Comparison of ENCODE assay signal across 8 cellular contexts in genomic region chrX:39772057-39772832, GRCh38.
A peak's percentile ranks its signal among the peaks of the same experiment; 100 is the strongest.
DNase-seq lines count a peak whose midpoint lies in the region; TF ChIP-seq lines count a peak whose summit lies in the region.

No MANE protein-coding gene starts in this region.

- no peak for TF ChIP-seq CTCF in GM10266 (IDR thresholded peaks at IDR 0.05; ENCODE audit: control insufficient read depth, insufficient read depth, low read depth, missing control alignments)

- DNase-seq in GM10266 (ENCODE audit: extremely low spot score) (peak; percentile 23), SIG-M5 (lab: John Stamatoyannopoulos, UW) (peak; percentile 44), islet precursor cell (peak; percentile 90), glomerular visceral epithelial cell (ENCODE audit: extremely low spot score) (no peak), NK-92 (lab: John Stamatoyannopoulos, UW; ENCODE audit: unreplicated experiment) (no peak), cortex of kidney (lab: John Stamatoyannopoulos, UW) (no peak)
- peak in 3 of 4 experiments; percentile 12 to 41 (median 19) for DNase-seq in activated naive CD4-positive, alpha-beta T cell (lab: John Stamatoyannopoulos, UW)
- DNase-seq in stimulated activated CD4-positive, alpha-beta T cell treated with anti-CD3 and anti-CD28 coated beads, Interleukin-4, amount 100 ng/mL, for 24 hours = peak; percentile 73

Comparison
In these comparisons a context has a peak if more than half of its experiments do, and no peak if none do; other contexts are left out.
1. DNase-seq: peak in GM10266 (single experiment), SIG-M5 (single experiment), activated naive CD4-positive, alpha-beta T cell (3 of 4), islet precursor cell (single experiment) and stimulated activated CD4-positive, alpha-beta T cell treated with anti-CD3 and anti-CD28 coated beads, Interleukin-4, amount 100 ng/mL, for 24 hours (single experiment); none in glomerular visceral epithelial cell (single experiment), NK-92 (single experiment) and cortex of kidney (single experiment).